In the genomic region with DNA sequence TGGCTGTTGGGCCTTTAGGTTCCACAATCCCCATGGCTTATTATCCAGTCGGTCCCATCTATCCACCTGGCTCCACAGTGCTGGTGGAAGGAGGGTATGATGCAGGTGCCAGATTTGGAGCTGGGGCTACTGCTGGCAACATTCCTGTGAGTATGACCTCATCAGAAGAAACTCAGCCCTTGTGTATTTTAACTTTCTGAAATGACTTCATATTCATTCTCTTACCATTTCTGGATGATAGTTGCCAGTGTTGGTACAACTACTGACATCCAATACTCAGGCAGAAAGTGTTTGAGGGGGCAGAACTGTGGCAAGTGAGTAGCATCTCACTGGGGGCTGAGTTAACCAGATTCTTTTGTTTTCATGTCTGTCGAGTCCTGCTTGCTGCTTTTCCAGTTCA, we compare ENCODE assay signal across 13 cellular contexts. TPM values are rescaled to one million over a fixed set of nuclear protein-coding genes. Genes with fewer than 3 reads are reported as not detected.
A peak's percentile ranks its signal among the peaks of the same experiment; 100 is the strongest.
DNase-seq lines count a peak whose midpoint lies in the region; ATAC-seq and TF ChIP-seq lines count a peak whose summit lies in the region.
"Had no signal": no experiment of that assay in that cellular context is flagged by ENCODE, and none has a peak within 500 bp of the region (broad histone marks: within the 10 kb centered on the region; RNA-seq: fewer than 3 reads in every experiment).

No MANE protein-coding gene starts in this region.

- no peak for ATAC-seq in gastroesophageal sphincter
- no peak for ATAC-seq in stimulated activated naive CD8-positive, alpha-beta T cell treated with anti-CD3 and anti-CD28 coated beads, Interleukin-15, amount 100 ng/mL, for 72 hours

- peaks cover 0 to 59% of the 10 kb centered on the region in 2 donors for H3K36me3 ChIP-seq in gastroesophageal sphincter

- no peaks in the 10 kb centered on the region for H3K9me3 ChIP-seq in gastroesophageal sphincter
- H3K9me3 ChIP-seq: BLaER1, prostate gland had no signal

- peak overlapping the region in 1 of 2 donors; percentile 88 for H3K4me3 ChIP-seq in gastroesophageal sphincter

- WGBS in gastroesophageal sphincter (ENCODE audit: low coverage in 1 of 2), 2 donors, result 57 to 60% methylated on average over 1 of the region's 2 CpGs

- H3K27ac ChIP-seq in gastroesophageal sphincter, result peak overlapping the region in 3 of 4 donors; percentile 17 to 100 (median 21)
- H3K27ac ChIP-seq: BLaER1, prostate gland had no signal

- H3K27ac Mint-ChIP-seq in activated naive CD4-positive, alpha-beta T cell treated with anti-CD3 and anti-CD28 coated beads for 36 hours, result peak overlapping the region; percentile 99
- H3K27ac Mint-ChIP-seq in activated T-helper 2 cell treated with anti-CD3 and anti-CD28 coated beads, Interferon-gamma antibody, Interleukin-2, Interleukin-4, amounts not matched to agents 10 μg/mL and 5 μg/mL and 100 μg/mL, durations not matched to agents 14 hours and 24 hours and 36 hours, result no peak overlapping the region
- H3K27ac Mint-ChIP-seq in stimulated activated naive CD8-positive, alpha-beta T cell treated with anti-CD3 and anti-CD28 coated beads, Interleukin-15, amount 100 ng/mL, for 72 hours, result peak overlapping the region in 1 of 2 donors; percentile 34

- H3K27me3 Mint-ChIP-seq in activated naive CD4-positive, alpha-beta T cell treated with anti-CD3 and anti-CD28 coated beads for 36 hours (ENCODE audit: low read depth), result no peaks in the 10 kb centered on the region
- H3K27me3 Mint-ChIP-seq in activated T-helper 2 cell treated with anti-CD3 and anti-CD28 coated beads, Interferon-gamma antibody, Interleukin-2, Interleukin-4, amounts not matched to agents 10 μg/mL and 5 μg/mL and 100 μg/mL, durations not matched to agents 14 hours and 24 hours and 36 hours (ENCODE audit: low read depth), result no peaks in the 10 kb centered on the region
- H3K27me3 Mint-ChIP-seq in stimulated activated naive CD8-positive, alpha-beta T cell treated with anti-CD3 and anti-CD28 coated beads, Interleukin-15, amount 100 ng/mL, for 72 hours, result no peaks in the 10 kb centered on the region

- H3K36me3 Mint-ChIP-seq in activated naive CD4-positive, alpha-beta T cell treated with anti-CD3 and anti-CD28 coated beads for 36 hours (ENCODE audit: low read depth), result peaks cover 42% of the 10 kb centered on the region
- peaks cover 49% of the 10 kb centered on the region for H3K36me3 Mint-ChIP-seq in activated T-helper 2 cell treated with anti-CD3 and anti-CD28 coated beads, Interferon-gamma antibody, Interleukin-2, Interleukin-4, amounts not matched to agents 10 μg/mL and 5 μg/mL and 100 μg/mL, durations not matched to agents 14 hours and 24 hours and 36 hours (ENCODE audit: low read depth)

- no peak overlapping the region for H3K4me3 Mint-ChIP-seq in activated naive CD4-positive, alpha-beta T cell treated with anti-CD3 and anti-CD28 coated beads for 36 hours
- peak overlapping the region; percentile 93 for H3K4me3 Mint-ChIP-seq in activated T-helper 2 cell treated with anti-CD3 and anti-CD28 coated beads, Interferon-gamma antibody, Interleukin-2, Interleukin-4, amounts not matched to agents 10 μg/mL and 5 μg/mL and 100 μg/mL, durations not matched to agents 14 hours and 24 hours and 36 hours (ENCODE audit: low read depth)
- H3K4me3 Mint-ChIP-seq in stimulated activated naive CD8-positive, alpha-beta T cell treated with anti-CD3 and anti-CD28 coated beads, Interleukin-15, amount 100 ng/mL, for 72 hours, result peak overlapping the region; percentile 90 to 95

- CTCF ChIA-PET in activated naive CD4-positive, alpha-beta T cell treated with anti-CD3 and anti-CD28 coated beads for 36 hours (lab: Charles Lee), result interaction anchor here (1.1 to 1.5 kb wide), 2 partner anchors 8 to 12 kb away, joined by 4 to 5 read pairs; no protein-coding TSS in a partner anchor

- no peak for DNase-seq in activated naive CD4-positive, alpha-beta T cell treated with anti-CD3 and anti-CD28 coated beads for 36 hours
- no peak for DNase-seq in activated naive CD4-positive, alpha-beta T cell treated with Interleukin-2 at 50 U/mL for 16 hours
- DNase-seq in activated T-helper 2 cell treated with anti-CD3 and anti-CD28 coated beads, Interferon-gamma antibody, Interleukin-2, Interleukin-4, amounts not matched to agents 10 μg/mL and 5 μg/mL and 100 μg/mL, durations not matched to agents 14 hours and 24 hours and 36 hours (ENCODE audit: low spot score), result no peak
- no peak for DNase-seq in stimulated activated naive CD8-positive, alpha-beta T cell treated with anti-CD3 and anti-CD28 coated beads, Interleukin-15, amount 100 ng/mL, for 72 hours
- no peak for DNase-seq in SIG-M5 treated with dmso at 0.1 percent for 504 hours (lab: John Stamatoyannopoulos, UW; ENCODE audit: unreplicated experiment)
- no peak for DNase-seq in cerebellar nuclear complex (lab: John Stamatoyannopoulos, UW)
- DNase-seq in NCI-H1092 (lab: John Stamatoyannopoulos, UW), result no peak
- DNase-seq: effector CD4-positive, alpha-beta T cell; Kasumi-1; NCI-H446 treated with DMSO at 0.1 percent for 48 hours had no signal

- TF ChIP-seq CTCF in gastroesophageal sphincter (IDR thresholded peaks at IDR 0.05), result no peak

- H3K27me3 ChIP-seq in gastroesophageal sphincter, result no peaks in the 10 kb centered on the region
- H3K27me3 ChIP-seq: BLaER1 had no signal

- intact Hi-C loops in activated naive CD4-positive, alpha-beta T cell treated with anti-CD3 and anti-CD28 coated beads for 36 hours (cut with micrococcal nuclease), result no loop called here
- intact Hi-C loops in activated T-helper 2 cell treated with anti-CD3 and anti-CD28 coated beads, Interferon-gamma antibody, Interleukin-2, Interleukin-4, amounts not matched to agents 10 μg/mL and 5 μg/mL and 100 μg/mL, durations not matched to agents 14 hours and 24 hours and 36 hours (cut with micrococcal nuclease), result loop anchor here (10.0 kb wide), 1 partner anchor 156 kb away; a partner anchor contains a TSS

- H3K9me3 Mint-ChIP-seq in activated naive CD4-positive, alpha-beta T cell treated with anti-CD3 and anti-CD28 coated beads for 36 hours, result no peaks in the 10 kb centered on the region
- H3K9me3 Mint-ChIP-seq in activated T-helper 2 cell treated with anti-CD3 and anti-CD28 coated beads, Interferon-gamma antibody, Interleukin-2, Interleukin-4, amounts not matched to agents 10 μg/mL and 5 μg/mL and 100 μg/mL, durations not matched to agents 14 hours and 24 hours and 36 hours, result no peaks in the 10 kb centered on the region
- H3K9me3 Mint-ChIP-seq in stimulated activated naive CD8-positive, alpha-beta T cell treated with anti-CD3 and anti-CD28 coated beads, Interleukin-15, amount 100 ng/mL, for 72 hours, result no peaks in the 10 kb centered on the region

- no peak for TF ChIP-seq POLR2A in gastroesophageal sphincter (IDR thresholded peaks at IDR 0.05)

- peaks cover 52% of the 10 kb centered on the region for H3K4me1 Mint-ChIP-seq in activated naive CD4-positive, alpha-beta T cell treated with anti-CD3 and anti-CD28 coated beads for 36 hours (ENCODE audit: low read depth)
- peaks cover 40% of the 10 kb centered on the region for H3K4me1 Mint-ChIP-seq in activated T-helper 2 cell treated with anti-CD3 and anti-CD28 coated beads, Interferon-gamma antibody, Interleukin-2, Interleukin-4, amounts not matched to agents 10 μg/mL and 5 μg/mL and 100 μg/mL, durations not matched to agents 14 hours and 24 hours and 36 hours (ENCODE audit: low read depth)
- peaks cover 66% of the 10 kb centered on the region for H3K4me1 Mint-ChIP-seq in stimulated activated naive CD8-positive, alpha-beta T cell treated with anti-CD3 and anti-CD28 coated beads, Interleukin-15, amount 100 ng/mL, for 72 hours

- no peak for TF ChIP-seq EP300 in gastroesophageal sphincter (IDR thresholded peaks at IDR 0.05)

- H3K4me1 ChIP-seq in gastroesophageal sphincter, result peaks cover 3 to 50% (median 11%) of the 10 kb centered on the region in 3 donors

RNA-seq across cellular contexts. Expression of a gene that starts 2.3 kb away (rescaled TPM):
- total RNA-seq in activated naive CD4-positive, alpha-beta T cell treated with anti-CD3 and anti-CD28 coated beads for 36 hours, result 100 to 1,000 TPM; 106 to 107 TPM
- 151 and 152 TPM in 2 replicates for total RNA-seq in activated T-helper 2 cell treated with anti-CD3 and anti-CD28 coated beads, Interferon-gamma antibody, Interleukin-2, Interleukin-4, amounts not matched to agents 10 μg/mL and 5 μg/mL and 100 μg/mL, durations not matched to agents 14 hours and 24 hours and 36 hours
- total RNA-seq in gastroesophageal sphincter, result 100 to 1,000 TPM; 261 to 337 (median 311) TPM

RNA-seq across cellular contexts. Expression of a gene that starts 23.1 kb away (rescaled TPM):
- total RNA-seq in activated naive CD4-positive, alpha-beta T cell treated with anti-CD3 and anti-CD28 coated beads for 36 hours, result 1 to 10 TPM; 7.8 TPM
- total RNA-seq in activated T-helper 2 cell treated with anti-CD3 and anti-CD28 coated beads, Interferon-gamma antibody, Interleukin-2, Interleukin-4, amounts not matched to agents 10 μg/mL and 5 μg/mL and 100 μg/mL, durations not matched to agents 14 hours and 24 hours and 36 hours, result 4.9 and 5.5 TPM in 2 replicates
- 10 to 100 TPM; 12.6 to 33.9 (median 17.9) TPM for total RNA-seq in gastroesophageal sphincter

RNA-seq across cellular contexts. Expression of a gene that starts 29.2 kb away (rescaled TPM):
- total RNA-seq in activated naive CD4-positive, alpha-beta T cell treated with anti-CD3 and anti-CD28 coated beads for 36 hours, result 1 to 10 TPM in 1 of 2 experiments, under 1 TPM in 1; 0.54 to 1.2 TPM
- 0.44 TPM in 1 of 2 replicates, not detected in the other for total RNA-seq in activated T-helper 2 cell treated with anti-CD3 and anti-CD28 coated beads, Interferon-gamma antibody, Interleukin-2, Interleukin-4, amounts not matched to agents 10 μg/mL and 5 μg/mL and 100 μg/mL, durations not matched to agents 14 hours and 24 hours and 36 hours
- total RNA-seq in gastroesophageal sphincter, result 1 to 10 TPM; 1.2 to 8.0 (median 3.6) TPM
